Comparison of ENCODE assay signal across 8 cellular contexts in the genomic region with DNA sequence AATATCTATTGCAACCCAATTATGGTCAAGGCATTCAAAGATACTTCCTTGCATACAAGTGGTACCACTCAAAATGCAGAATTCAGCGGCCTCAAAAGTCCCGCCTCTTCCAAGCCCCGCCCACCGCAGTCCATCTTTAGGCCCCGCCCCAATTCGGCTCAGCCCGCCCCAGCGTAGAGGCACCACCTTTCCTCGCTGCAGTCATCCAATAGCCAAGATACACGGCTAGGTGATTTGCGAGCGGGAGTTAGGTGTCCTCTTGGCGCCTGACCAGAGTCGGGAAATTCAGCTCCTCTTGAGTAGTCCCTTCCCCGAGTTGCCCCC. TPM values are rescaled to one million over a fixed set of nuclear protein-coding genes. Genes with fewer than 3 reads are reported as not detected.
A peak's percentile ranks its signal among the peaks of the same experiment; 100 is the strongest.
DNase-seq lines count a peak whose midpoint lies in the region; ATAC-seq and TF ChIP-seq lines count a peak whose summit lies in the region.

No MANE protein-coding gene starts in this region.

- H3K9me3 ChIP-seq in CD4-positive, CD25-positive, alpha-beta regulatory T cell (ENCODE audit: control insufficient read depth in 2 of 2, low read length in 2 of 2): no peaks in the 10 kb centered on the region
- no peaks in the 10 kb centered on the region for H3K9me3 ChIP-seq in endodermal cell (ENCODE audit: control insufficient read depth, low read length)

- H3K4me1 ChIP-seq in CD4-positive, CD25-positive, alpha-beta regulatory T cell (ENCODE audit: control insufficient read depth, insufficient read depth, low read length, poor library complexity, severe bottlenecking): peaks cover 43% of the 10 kb centered on the region
- H3K4me1 ChIP-seq in endodermal cell (ENCODE audit: control insufficient read depth, insufficient read depth, low read length): no peaks in the 10 kb centered on the region

- H3K27me3 Mint-ChIP-seq in CD4-positive, CD25-positive, alpha-beta regulatory T cell: peaks cover 12% of the 10 kb centered on the region
- peaks cover 28% of the 10 kb centered on the region for H3K27me3 Mint-ChIP-seq in endodermal cell (ENCODE audit: insufficient read depth)

- no peak for TF ChIP-seq CTCF in endodermal cell (conservative IDR thresholded peaks at IDR 0.05)

- peak overlapping the region; percentile 93 for H3K9ac ChIP-seq in endodermal cell (ENCODE audit: extremely low read depth, low read length, poor library complexity, severe bottlenecking)

- no peaks in the 10 kb centered on the region for H3K36me3 Mint-ChIP-seq in CD4-positive, CD25-positive, alpha-beta regulatory T cell
- no peaks in the 10 kb centered on the region for H3K36me3 Mint-ChIP-seq in endodermal cell (ENCODE audit: low read depth)

- no peaks in the 10 kb centered on the region for H3K9me3 Mint-ChIP-seq in CD4-positive, CD25-positive, alpha-beta regulatory T cell
- H3K9me3 Mint-ChIP-seq in endodermal cell: no peaks in the 10 kb centered on the region

- H3K27me3 ChIP-seq in CD4-positive, CD25-positive, alpha-beta regulatory T cell (ENCODE audit: control insufficient read depth, insufficient read depth, low read length): peaks cover 15% of the 10 kb centered on the region
- H3K27me3 ChIP-seq in endodermal cell (ENCODE audit: control insufficient read depth, insufficient read depth, low read length, poor library complexity, severe bottlenecking): peaks cover 36% of the 10 kb centered on the region

- peaks cover 14 to 45% (median 34%) of the 10 kb centered on the region in 4 donors for H3K4me1 Mint-ChIP-seq in CD4-positive, CD25-positive, alpha-beta regulatory T cell
- H3K4me1 Mint-ChIP-seq in endodermal cell: peaks cover 8% of the 10 kb centered on the region

- peak overlapping the region; percentile 99 for H3K27ac Mint-ChIP-seq in CD4-positive, CD25-positive, alpha-beta regulatory T cell
- peak overlapping the region; percentile 98 for H3K27ac Mint-ChIP-seq in endodermal cell

- no peaks in the 10 kb centered on the region for H3K36me3 ChIP-seq in CD4-positive, CD25-positive, alpha-beta regulatory T cell (ENCODE audit: control insufficient read depth, insufficient read depth, low read length)
- no peaks in the 10 kb centered on the region for H3K36me3 ChIP-seq in endodermal cell (ENCODE audit: control insufficient read depth, insufficient read depth, low read length)

- H3K4me3 Mint-ChIP-seq in CD4-positive, CD25-positive, alpha-beta regulatory T cell: peak overlapping the region; percentile 96 to 99 (median 97)
- peak overlapping the region; percentile 84 for H3K4me3 Mint-ChIP-seq in endodermal cell

- peak; percentile 86 for ATAC-seq in CD4-positive, CD25-positive, alpha-beta regulatory T cell (ENCODE audit: low read depth in 2 of 2)
- peak; percentile 21 for ATAC-seq in GM19468 (IDR thresholded peaks at IDR 0.05; ENCODE audit: extremely low read depth, unreplicated experiment)

- peak overlapping the region; percentile 77 for H3K4me3 ChIP-seq in CD4-positive, CD25-positive, alpha-beta regulatory T cell (ENCODE audit: low read depth, low read length)
- peak overlapping the region; percentile 92 for H3K4me3 ChIP-seq in endodermal cell (ENCODE audit: low read length)

- DNase-seq in CD4-positive, CD25-positive, alpha-beta regulatory T cell: peak; percentile 87 to 96 (median 94)
- DNase-seq in HPDE6-E6E7 (ENCODE audit: extremely low spot score): peak; percentile 96
- peak; percentile 94 to 95 for DNase-seq in NOMO-1 (lab: John Stamatoyannopoulos, UW; ENCODE audit: unreplicated experiment in 2 of 2)
- peak; percentile 77 for DNase-seq in activated CD8-positive, alpha-beta memory T cell treated with anti-CD3 and anti-CD28 coated beads, Interleukin-2, amount 50 U/mL, for 1 hour (ENCODE audit: extremely low read depth)
- peak; percentile 97 for DNase-seq in endodermal cell
- DNase-seq in midbrain (lab: John Stamatoyannopoulos, UW): peak; percentile 90
- peak; percentile 82 to 88 for DNase-seq in stimulated activated CD8-positive, alpha-beta memory T cell treated with anti-CD3 and anti-CD28 coated beads, Interleukin-2, amount 100 ng/mL, for 48 hours (ENCODE audit: low read depth in 2 of 2)

- WGBS in endodermal cell (ENCODE audit: insufficient coverage in 1 of 2, insufficient read length in 1 of 2), 2 experiments: 0 to 4% methylated on average over 5 to 15 of the region's 15 CpGs

- H3K27ac ChIP-seq in CD4-positive, CD25-positive, alpha-beta regulatory T cell (ENCODE audit: insufficient read depth, low read length, poor library complexity, severe bottlenecking): peak overlapping the region; percentile 98
- peak overlapping the region; percentile 88 for H3K27ac ChIP-seq in endodermal cell (ENCODE audit: low read depth, low read length)

RNA-seq across cellular contexts. Expression of a gene that starts 0.4 kb away (rescaled TPM):
- total RNA-seq in CD4-positive, CD25-positive, alpha-beta regulatory T cell: 80.4 TPM
- 100 to 1,000 TPM; 180 to 279 (median 231) TPM for polyA plus RNA-seq in CD4-positive, CD25-positive, alpha-beta regulatory T cell
- total RNA-seq in endodermal cell: 10 to 100 TPM; 38.7 to 39.9 TPM
- polyA plus RNA-seq in endodermal cell (2013, experiment 1 of 2): 34.6 TPM
- polyA plus RNA-seq in endodermal cell (2013, experiment 2 of 2): 36.9 TPM

Comparison
In these comparisons a context has a peak if more than half of its experiments do, and no peak if none do; other contexts are left out.
1. Peak in every context shown above with its lines: DNase-seq, ATAC-seq, H3K4me3 ChIP-seq and H3K27ac ChIP-seq.